Comparison of ENCODE assay signal across 1 cellular context in the genomic region with DNA sequence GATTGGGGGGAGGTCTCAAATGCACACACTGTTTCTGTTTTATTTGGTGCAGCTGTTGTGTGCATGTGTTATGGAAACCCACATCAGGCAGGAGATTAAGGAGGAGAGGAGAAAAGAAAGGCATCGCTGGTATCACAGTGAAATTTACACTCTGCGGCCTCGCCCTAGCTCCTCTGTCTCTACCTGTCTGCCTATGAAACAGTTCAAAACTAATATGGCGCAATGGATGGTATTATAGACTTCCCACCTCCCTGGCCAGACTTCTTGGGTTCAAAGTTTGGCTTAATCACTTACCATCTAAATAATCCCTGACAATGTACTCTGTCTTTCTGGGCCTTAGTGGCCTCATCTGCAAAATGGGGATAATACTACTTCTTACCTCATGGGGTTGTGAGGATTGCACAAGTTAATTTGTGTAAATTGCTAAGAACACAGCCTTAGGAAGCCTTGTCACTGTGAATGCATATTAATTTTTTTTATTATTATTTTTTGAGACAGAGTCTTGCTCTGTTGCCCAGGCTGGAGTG.
TF ChIP-seq lines count a peak whose summit lies in the region.

No MANE protein-coding gene starts in this region.

TF ChIP-seq in IMR-90, 13 proteins besides CTCF, POLR2A, EP300 and RAD21:
- TF ChIP-seq MXI1 (IDR thresholded peaks at IDR 0.05; ENCODE audit: borderline replicate concordance, low read depth, low read length) (no peak), RFX5 (IDR thresholded peaks at IDR 0.05; ENCODE audit: low read depth, low read length) (no peak), FOS (IDR thresholded peaks at IDR 0.05; ENCODE audit: low read depth, low read length) (no peak), CEBPB (IDR thresholded peaks at IDR 0.05; ENCODE audit: low read depth, low read length) (0 out of 2 replicates have a peak, but pooled peaks have one; percentile 21), MAZ (IDR thresholded peaks at IDR 0.05; ENCODE audit: borderline replicate concordance, low read depth, low read length) (no peak), RCOR1 (IDR thresholded peaks at IDR 0.05; ENCODE audit: insufficient replicate concordance, low read length) (no peak)
- TF ChIP-seq, protein P1, sequence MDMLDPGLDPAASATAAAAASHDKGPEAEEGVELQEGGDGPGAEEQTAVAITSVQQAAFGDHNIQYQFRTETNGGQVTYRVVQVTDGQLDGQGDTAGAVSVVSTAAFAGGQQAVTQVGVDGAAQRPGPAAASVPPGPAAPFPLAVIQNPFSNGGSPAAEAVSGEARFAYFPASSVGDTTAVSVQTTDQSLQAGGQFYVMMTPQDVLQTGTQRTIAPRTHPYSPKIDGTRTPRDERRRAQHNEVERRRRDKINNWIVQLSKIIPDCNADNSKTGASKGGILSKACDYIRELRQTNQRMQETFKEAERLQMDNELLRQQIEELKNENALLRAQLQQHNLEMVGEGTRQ (IDR thresholded peaks at IDR 0.05; ENCODE audit: low read depth, low read length), result no peak
TF ChIP-seq in IMR-90: peak in this region for 1.
